9 cellular contexts compared by ENCODE assay signal in the genomic region with DNA sequence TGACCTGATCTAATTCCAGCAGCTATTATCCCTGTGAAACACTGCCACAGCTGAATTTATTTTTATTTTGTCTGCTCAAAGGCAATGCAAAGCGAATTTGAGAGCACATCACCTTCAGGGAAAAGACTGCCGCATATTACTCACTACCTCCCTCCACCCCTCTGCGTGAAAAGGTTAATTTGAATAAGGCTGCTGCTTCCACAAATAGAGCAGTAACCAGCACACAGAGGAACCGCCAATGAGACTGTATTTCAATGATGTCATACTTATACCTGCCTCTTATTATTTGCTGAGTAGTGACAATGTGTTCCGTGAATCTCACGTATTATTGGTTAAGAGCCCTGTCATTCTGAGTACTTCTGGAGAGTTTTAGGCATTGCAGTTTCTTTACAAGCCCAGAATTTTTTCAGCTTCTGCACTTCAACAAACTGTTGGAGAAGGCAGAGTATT.
DNase-seq lines count a peak whose midpoint lies in the region; ATAC-seq, FAIRE-seq and TF ChIP-seq lines count a peak whose summit lies in the region.
"Had no signal": no experiment of that assay in that cellular context is flagged by ENCODE, and none has a peak within 500 bp of the region (broad histone marks: within the 10 kb centered on the region; RNA-seq: fewer than 3 reads in every experiment).

No MANE protein-coding gene starts in this region.

- no peaks in the 10 kb centered on the region for H3K27me3 Mint-ChIP-seq in stimulated activated naive CD8-positive, alpha-beta T cell treated with anti-CD3 and anti-CD28 coated beads, Interleukin-15, amount 100 ng/mL, for 72 hours

- H2BK15ac ChIP-seq in IMR-90 (ENCODE audit: low read depth, low read length) = no peak overlapping the region

- DNase-seq in ELF-1 (ENCODE audit: low read depth, low spot score) (peak; percentile 31), IMR-90 (peak; percentile 79), SHP77 treated with DMSO at 0.1 percent for 48 hours (lab: John Stamatoyannopoulos, UW) (peak; percentile 93), breast epithelium (ENCODE audit: low spot score in 2 of 2) (peak in 1 of 2 donors; percentile 51), kidney (no peak)
- DNase-seq in stimulated activated naive CD8-positive, alpha-beta T cell treated with anti-CD3 and anti-CD28 coated beads, Interleukin-15, amount 100 ng/mL, for 72 hours = peak; percentile 54 to 63
- DNase-seq in activated CD4-positive, CD25-positive, alpha-beta regulatory T cell treated with anti-CD3 and anti-CD28 coated beads, Interleukin-2, amount 50 U/mL, for 72 hours = no peak

- no peak overlapping the region for H3K18ac ChIP-seq in IMR-90 (ENCODE audit: low read depth, low read length)

- no peak for TF ChIP-seq CTCF in IMR-90 (conservative IDR thresholded peaks at IDR 0.05; ENCODE audit: low read depth, low read length)
- TF ChIP-seq CTCF in breast epithelium (IDR thresholded peaks at IDR 0.05) = no peak
- TF ChIP-seq CTCF in kidney (IDR thresholded peaks at IDR 0.05; ENCODE audit: borderline replicate concordance, extremely low read depth, insufficient read depth) = no peak

- H3K56ac ChIP-seq in IMR-90 (ENCODE audit: extremely low read depth, insufficient read depth, low read length) = no peak overlapping the region

- H3K9me3 ChIP-seq in IMR-90 (ENCODE audit: control insufficient read depth, insufficient read depth, low read length) = no peaks in the 10 kb centered on the region
- no peaks in the 10 kb centered on the region for H3K9me3 ChIP-seq in breast epithelium
- no peaks in the 10 kb centered on the region for H3K9me3 ChIP-seq in kidney (ENCODE audit: control insufficient read depth in 1 of 2, low read length in 2 of 2)

- no peak overlapping the region for H3K27ac Mint-ChIP-seq in stimulated activated naive CD8-positive, alpha-beta T cell treated with anti-CD3 and anti-CD28 coated beads, Interleukin-15, amount 100 ng/mL, for 72 hours

- no peak overlapping the region for H2AK9ac ChIP-seq in IMR-90 (replicated peaks; ENCODE audit: low read depth, low read length, poor library complexity)

- H3K9ac ChIP-seq in IMR-90 (ENCODE audit: low read depth, low read length) (no peak overlapping the region), kidney (ENCODE audit: low read length in 2 of 2) (peak overlapping the region in 1 of 2 donors; percentile 65)

- H3K4ac ChIP-seq in IMR-90 (ENCODE audit: low read depth, low read length) = no peak overlapping the region

- H3K4me2 ChIP-seq in IMR-90 (ENCODE audit: low read depth, low read length) = no peak overlapping the region

- no peaks in the 10 kb centered on the region for H3K79me1 ChIP-seq in IMR-90 (ENCODE audit: low read depth in 1 of 2, low read length in 2 of 2)

- no peak overlapping the region for H4K8ac ChIP-seq in IMR-90 (ENCODE audit: low read depth in 2 of 2, low read length in 2 of 2)

- BruUV-seq in IMR-90 (replicated peaks; lab: Mats Ljungman, UMichigan) = no TSS peak

- CTCF ChIA-PET in IMR-90 (lab: Yijun Ruan, JAX) = interaction anchor here (0.6 to 0.7 kb wide), 2 partner anchors 38 to 101 kb away, joined by 3 read pairs; no protein-coding TSS in a partner anchor

- no peak overlapping the region for H2BK5ac ChIP-seq in IMR-90 (ENCODE audit: low read depth, low read length, poor library complexity, severe bottlenecking)

- no peak overlapping the region for H3K23ac ChIP-seq in IMR-90 (ENCODE audit: low read depth, low read length)

- H2AFZ ChIP-seq in IMR-90 (replicated peaks; ENCODE audit: low read length, poor library complexity) = peak overlapping the region; percentile 37

- H3K27ac ChIP-seq in IMR-90 (ENCODE audit: insufficient read depth, low read length) (no peak overlapping the region), breast epithelium (peak overlapping the region; percentile 4 to 44), kidney (ENCODE audit: low read depth in 2 of 2, low read length in 2 of 2) (peak overlapping the region; percentile 14 to 45)

- FAIRE-seq in kidney (lab: Jason Lieb, UNC) = peak; percentile 98
- FAIRE-seq: TTC549 had no signal

- H3K36me3 ChIP-seq in IMR-90 (ENCODE audit: control insufficient read depth, insufficient read depth, low read length) (no peaks in the 10 kb centered on the region), breast epithelium (no peaks in the 10 kb centered on the region), kidney (ENCODE audit: control insufficient read depth in 1 of 2, insufficient read depth in 2 of 2, low read length in 2 of 2) (no peaks in the 10 kb centered on the region)

- POLR2A ChIA-PET in IMR-90 (lab: Charles Lee; ENCODE audit: unreplicated experiment) = no interaction called here

- no peak overlapping the region for H4K91ac ChIP-seq in IMR-90 (ENCODE audit: insufficient read depth, low read depth, low read length)

- H2BK20ac ChIP-seq in IMR-90 (ENCODE audit: low read depth, low read length) = no peak overlapping the region

- H4K5ac ChIP-seq in IMR-90 (ENCODE audit: low read depth, low read length) = no peak overlapping the region

- ATAC-seq in GM21576 (IDR thresholded peaks at IDR 0.05; ENCODE audit: unreplicated experiment) (peak; percentile 64), IMR-90 (ENCODE audit: low read depth) (peak; percentile 19; the same call in 1 of the 2 replicates)
- peak; percentile 91 for ATAC-seq in stimulated activated naive CD8-positive, alpha-beta T cell treated with anti-CD3 and anti-CD28 coated beads, Interleukin-15, amount 100 ng/mL, for 72 hours

- H2BK120ac ChIP-seq in IMR-90 (ENCODE audit: low read depth, low read length) = no peak overlapping the region

- H3K4me1 Mint-ChIP-seq in stimulated activated naive CD8-positive, alpha-beta T cell treated with anti-CD3 and anti-CD28 coated beads, Interleukin-15, amount 100 ng/mL, for 72 hours = peaks cover 58% of the 10 kb centered on the region

- H3K4me3 Mint-ChIP-seq in stimulated activated naive CD8-positive, alpha-beta T cell treated with anti-CD3 and anti-CD28 coated beads, Interleukin-15, amount 100 ng/mL, for 72 hours = peak overlapping the region; percentile 54 to 69

- in situ Hi-C loops in IMR-90 (cut with MboI; ENCODE audit: low sequenced_read_pairs) = loop anchor here (25.0 kb wide), 1 partner anchor 453 kb away; no protein-coding TSS in a partner anchor

- dilution Hi-C loops in IMR-90 (cut with HindIII; ENCODE audit: low sequenced_read_pairs, unreplicated experiment) = no loop called here

- H3K14ac ChIP-seq in IMR-90 (replicated peaks; ENCODE audit: low read depth, low read length) = peak overlapping the region; percentile 50; the same call in 1 of the 2 replicates

- H3K4me1 ChIP-seq in IMR-90 (ENCODE audit: control insufficient read depth, insufficient read depth, low read length) (peaks cover 2% of the 10 kb centered on the region), breast epithelium (peaks cover 0 to 3% of the 10 kb centered on the region in 2 donors), kidney (ENCODE audit: control insufficient read depth in 1 of 2, insufficient read depth in 1 of 2, low read depth in 1 of 2, low read length in 2 of 2) (peaks cover 11 to 16% of the 10 kb centered on the region in 2 donors)

- H2AK5ac ChIP-seq in IMR-90 (ENCODE audit: low read depth, low read length) = no peak overlapping the region

- WGBS in IMR-90 (ENCODE audit: extremely low coverage in 2 of 2, insufficient read length in 1 of 2), 2 experiments = no CpG with 5 or more reads among the region's 6 CpGs

- H3K27me3 ChIP-seq in IMR-90 (ENCODE audit: control insufficient read depth, insufficient read depth, low read length) = no peaks in the 10 kb centered on the region
- no peaks in the 10 kb centered on the region for H3K27me3 ChIP-seq in breast epithelium

- H3K9me1 ChIP-seq in IMR-90 (ENCODE audit: insufficient read depth, low read length) = peaks cover 2% of the 10 kb centered on the region; the same call in 1 of the 2 replicates

- intact Hi-C loops in IMR-90 (cut with micrococcal nuclease) (no loop called here), breast epithelium (cut with DNase I; ENCODE audit: low total_unique reads) (no loop called here), kidney (cut with DNase I) (no loop called here)

- H3K9me3 Mint-ChIP-seq in stimulated activated naive CD8-positive, alpha-beta T cell treated with anti-CD3 and anti-CD28 coated beads, Interleukin-15, amount 100 ng/mL, for 72 hours = no peaks in the 10 kb centered on the region

- TF ChIP-seq POLR2A in IMR-90 (IDR thresholded peaks at IDR 0.05; ENCODE audit: low read depth, low read length) = no peak
- no peak for TF ChIP-seq POLR2A in breast epithelium (IDR thresholded peaks at IDR 0.05)

- no peak overlapping the region for H3K4me3 ChIP-seq in IMR-90 (ENCODE audit: insufficient read depth, low read depth, low read length)
- peak overlapping the region in 2 of 3 donors; percentile 25 to 31 for H3K4me3 ChIP-seq in breast epithelium
- peak overlapping the region; percentile 13 to 51 for H3K4me3 ChIP-seq in kidney (ENCODE audit: low read length in 2 of 2)

- H4K20me1 ChIP-seq in IMR-90 (ENCODE audit: insufficient read depth, low read length) = no peaks in the 10 kb centered on the region

- TF ChIP-seq RAD21 in IMR-90 (IDR thresholded peaks at IDR 0.05; ENCODE audit: low read length) = no peak

TF ChIP-seq in IMR-90, 13 proteins besides CTCF, POLR2A, EP300 and RAD21:
- no peak for TF ChIP-seq BHLHE40 (IDR thresholded peaks at IDR 0.05; ENCODE audit: low read depth, low read length)
- peak; percentile 69 for TF ChIP-seq MAFK (IDR thresholded peaks at IDR 0.05; ENCODE audit: low read depth, low read length)

Comparison
In these comparisons a context has a peak if more than half of its experiments do, and no peak if none do; other contexts are left out.
1. DNase-seq: peak in ELF-1 (single experiment), IMR-90 (single experiment), SHP77 treated with DMSO at 0.1 percent for 48 hours (single experiment) and stimulated activated naive CD8-positive, alpha-beta T cell treated with anti-CD3 and anti-CD28 coated beads, Interleukin-15, amount 100 ng/mL, for 72 hours (2 of 2); none in kidney (single experiment) and activated CD4-positive, CD25-positive, alpha-beta regulatory T cell treated with anti-CD3 and anti-CD28 coated beads, Interleukin-2, amount 50 U/mL, for 72 hours (single experiment).
2. ATAC-seq: peak in every context shown above with its lines; median percentile 91 in stimulated activated naive CD8-positive, alpha-beta T cell treated with anti-CD3 and anti-CD28 coated beads, Interleukin-15, amount 100 ng/mL, for 72 hours; 64 in GM21576; 19 in IMR-90.